In the genomic region with DNA sequence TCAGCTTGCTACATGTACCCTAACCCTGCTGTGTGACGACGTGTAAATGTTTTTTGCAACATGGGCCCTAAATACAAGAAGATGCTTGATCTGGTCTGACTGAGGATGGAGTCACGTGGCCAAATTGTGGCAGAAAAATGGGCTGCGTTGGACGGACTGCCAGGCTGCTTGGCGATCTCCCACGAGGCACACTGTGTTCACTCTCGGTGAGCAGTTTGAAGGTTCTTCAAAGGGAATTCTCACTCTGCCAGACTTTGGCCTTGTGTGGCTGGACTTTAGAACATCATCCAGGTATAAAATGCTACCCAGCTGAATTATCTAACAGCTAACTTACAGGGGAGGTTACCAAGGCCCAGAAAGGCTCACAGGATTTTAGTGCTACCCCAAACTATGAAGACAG, we compare ENCODE assay signal across 28 cellular contexts.
DNase-seq lines count a peak whose midpoint lies in the region; ATAC-seq and TF ChIP-seq lines count a peak whose summit lies in the region.
"Had no signal": no experiment of that assay in that cellular context is flagged by ENCODE, and none has a peak within 500 bp of the region (broad histone marks: within the 10 kb centered on the region; RNA-seq: fewer than 3 reads in every experiment).

No MANE protein-coding gene starts in this region.

- intact Hi-C loops in activated CD8-positive, alpha-beta T cell treated with anti-CD3 and anti-CD28 coated beads for 36 hours (cut with micrococcal nuclease) = loop anchor here (5.0 to 10.0 kb wide), 2 partner anchors 37 to 189 kb away; no protein-coding TSS in a partner anchor

- POLR2A ChIA-PET in activated CD8-positive, alpha-beta T cell treated with anti-CD3 and anti-CD28 coated beads, Interleukin-2, amount 10 ng/mL, durations not matched to agents 7 days and 5 days (lab: Charles Lee) = no interaction called here
- POLR2A ChIA-PET in activated CD8-positive, alpha-beta T cell treated with anti-CD3 and anti-CD28 coated beads for 36 hours (lab: Charles Lee) = no interaction called here

- H3K27ac Mint-ChIP-seq in activated CD8-positive, alpha-beta T cell treated with anti-CD3 and anti-CD28 coated beads, Interleukin-2, amount 10 ng/mL, durations not matched to agents 7 days and 5 days = peak overlapping the region; percentile 44
- no peak overlapping the region for H3K27ac Mint-ChIP-seq in activated CD8-positive, alpha-beta T cell treated with anti-CD3 and anti-CD28 coated beads for 36 hours
- peak overlapping the region in 1 of 2 donors; percentile 74 for H3K27ac Mint-ChIP-seq in effector memory CD8-positive, alpha-beta T cell
- peak overlapping the region; percentile 24 for H3K27ac Mint-ChIP-seq in stimulated activated effector memory CD8-positive, alpha-beta T cell treated with anti-CD3 and anti-CD28 coated beads, Interleukin-12 subunit alpha, Interleukin-12 subunit beta, amount 100 ng/mL, for 72 hours
- H3K27ac Mint-ChIP-seq in endothelial cell (ENCODE audit: unreplicated experiment) = no peak overlapping the region
- H3K27ac Mint-ChIP-seq in activated naive CD8-positive, alpha-beta T cell treated with anti-CD3 and anti-CD28 coated beads, Interleukin-2, amount 50 U/mL, for 24 hours = no peak overlapping the region
- H3K27ac Mint-ChIP-seq: activated B cell treated with CpG ODN at 0.5 μM for 24 hours; activated naive CD4-positive, alpha-beta T cell treated with anti-CD3 and anti-CD28 coated beads, Interleukin-2, amount 50 U/mL, for 24 hours; activated T-helper 2 cell treated with anti-CD3 and anti-CD28 coated beads, Interferon-gamma antibody, Interleukin-2, Interleukin-4, amounts not matched to agents 10 μg/mL and 5 μg/mL and 100 μg/mL, durations not matched to agents 14 hours and 24 hours and 36 hours; mesothelial cell of epicardium had no signal

- H3K9me3 Mint-ChIP-seq in activated CD8-positive, alpha-beta T cell treated with anti-CD3 and anti-CD28 coated beads, Interleukin-2, amount 10 ng/mL, durations not matched to agents 7 days and 5 days (ENCODE audit: insufficient read depth) = no peaks in the 10 kb centered on the region
- no peaks in the 10 kb centered on the region for H3K9me3 Mint-ChIP-seq in activated CD8-positive, alpha-beta T cell treated with anti-CD3 and anti-CD28 coated beads for 36 hours
- H3K9me3 Mint-ChIP-seq in effector memory CD8-positive, alpha-beta T cell = no peaks in the 10 kb centered on the region
- no peaks in the 10 kb centered on the region for H3K9me3 Mint-ChIP-seq in stimulated activated effector memory CD8-positive, alpha-beta T cell treated with anti-CD3 and anti-CD28 coated beads, Interleukin-12 subunit alpha, Interleukin-12 subunit beta, amount 100 ng/mL, for 72 hours
- H3K9me3 Mint-ChIP-seq in endothelial cell (ENCODE audit: unreplicated experiment) = no peaks in the 10 kb centered on the region
- no peaks in the 10 kb centered on the region for H3K9me3 Mint-ChIP-seq in activated naive CD8-positive, alpha-beta T cell treated with anti-CD3 and anti-CD28 coated beads, Interleukin-2, amount 50 U/mL, for 24 hours
- H3K9me3 Mint-ChIP-seq: activated B cell treated with CpG ODN at 0.5 μM for 24 hours; activated naive CD4-positive, alpha-beta T cell treated with anti-CD3 and anti-CD28 coated beads, Interleukin-2, amount 50 U/mL, for 24 hours; activated T-helper 2 cell treated with anti-CD3 and anti-CD28 coated beads, Interferon-gamma antibody, Interleukin-2, Interleukin-4, amounts not matched to agents 10 μg/mL and 5 μg/mL and 100 μg/mL, durations not matched to agents 14 hours and 24 hours and 36 hours; CD4-positive, CD25-positive, alpha-beta regulatory T cell; mesothelial cell of epicardium; naive B cell had no signal

- DNase-seq in activated CD8-positive, alpha-beta T cell treated with anti-CD3 and anti-CD28 coated beads, Interleukin-2, amount 10 ng/mL, durations not matched to agents 7 days and 5 days = no peak
- no peak for DNase-seq in activated CD8-positive, alpha-beta T cell treated with anti-CD3 and anti-CD28 coated beads for 36 hours
- no peak for DNase-seq in effector memory CD8-positive, alpha-beta T cell
- peak; percentile 24 for DNase-seq in medulla oblongata (ENCODE audit: extremely low spot score)
- no peak for DNase-seq in stimulated activated effector memory CD8-positive, alpha-beta T cell treated with anti-CD3 and anti-CD28 coated beads, Interleukin-12 subunit alpha, Interleukin-12 subunit beta, amount 100 ng/mL, for 72 hours (ENCODE audit: low spot score in 2 of 2)
- no peak for DNase-seq in endothelial cell (ENCODE audit: low spot score)
- no peak for DNase-seq in activated naive CD8-positive, alpha-beta T cell treated with anti-CD3 and anti-CD28 coated beads, Interleukin-2, amount 50 U/mL, for 24 hours
- DNase-seq in NCI-H2107 (lab: John Stamatoyannopoulos, UW) = no peak
- DNase-seq: activated B cell treated with CpG ODN at 0.5 μM for 24 hours; activated CD4-positive, alpha-beta T cell treated with anti-CD3 and anti-CD28 coated beads, Interleukin-2, amount 50 U/mL, for 48 hours; CD4-positive, CD25-positive, alpha-beta regulatory T cell; DMS 273 treated with DMSO at 0.1 percent for 48 hours; EL; glutamatergic neuron; islet precursor cell; KG1; left ventricle myocardium inferior; MM.1S; naive B cell; NCI-H1417; NCI-H2081; NCI-H2227 treated with DMSO at 0.1 percent for 48 hours; NCI-H526; OCI-M1; stimulated activated naive CD4-positive, alpha-beta T cell treated with Interleukin-2 at 50 U/mL for 16 hours had no signal

- ATAC-seq in activated CD8-positive, alpha-beta T cell treated with anti-CD3 and anti-CD28 coated beads, Interleukin-2, amount 10 ng/mL, durations not matched to agents 7 days and 5 days = no peak
- ATAC-seq in activated CD8-positive, alpha-beta T cell treated with anti-CD3 and anti-CD28 coated beads for 36 hours = no peak
- no peak for ATAC-seq in effector memory CD8-positive, alpha-beta T cell (replicated peaks)
- no peak for ATAC-seq in stimulated activated effector memory CD8-positive, alpha-beta T cell treated with anti-CD3 and anti-CD28 coated beads, Interleukin-12 subunit alpha, Interleukin-12 subunit beta, amount 100 ng/mL, for 72 hours
- ATAC-seq in activated naive CD8-positive, alpha-beta T cell treated with anti-CD3 and anti-CD28 coated beads, Interleukin-2, amount 50 U/mL, for 24 hours = no peak

- CTCF ChIA-PET in activated CD8-positive, alpha-beta T cell treated with anti-CD3 and anti-CD28 coated beads, Interleukin-2, amount 10 ng/mL, durations not matched to agents 7 days and 5 days (lab: Charles Lee) = interaction anchor here (1.3 to 3.8 kb wide), 5 partner anchors 15 to 189 kb away, joined by 3 to 17 read pairs (median 4); no protein-coding TSS in a partner anchor
- CTCF ChIA-PET in activated CD8-positive, alpha-beta T cell treated with anti-CD3 and anti-CD28 coated beads for 36 hours (lab: Charles Lee) = interaction anchor here (1.1 to 4.5 kb wide), 4 partner anchors 18 to 190 kb away, joined by 4 to 26 read pairs (median 18); partner anchors contain the start of gene ORAI1

- no peak for TF ChIP-seq CTCF in activated CD8-positive, alpha-beta T cell treated with anti-CD3 and anti-CD28 coated beads for 36 hours (IDR thresholded peaks at IDR 0.05)
- TF ChIP-seq CTCF in endothelial cell (IDR thresholded peaks at IDR 0.05; ENCODE audit: unreplicated experiment) = no peak

- no peak overlapping the region for H3K4me3 Mint-ChIP-seq in activated CD8-positive, alpha-beta T cell treated with anti-CD3 and anti-CD28 coated beads, Interleukin-2, amount 10 ng/mL, durations not matched to agents 7 days and 5 days
- no peak overlapping the region for H3K4me3 Mint-ChIP-seq in activated CD8-positive, alpha-beta T cell treated with anti-CD3 and anti-CD28 coated beads for 36 hours
- peak overlapping the region; percentile 5 to 18 for H3K4me3 Mint-ChIP-seq in effector memory CD8-positive, alpha-beta T cell
- no peak overlapping the region for H3K4me3 Mint-ChIP-seq in stimulated activated effector memory CD8-positive, alpha-beta T cell treated with anti-CD3 and anti-CD28 coated beads, Interleukin-12 subunit alpha, Interleukin-12 subunit beta, amount 100 ng/mL, for 72 hours
- no peak overlapping the region for H3K4me3 Mint-ChIP-seq in endothelial cell (ENCODE audit: unreplicated experiment)
- H3K4me3 Mint-ChIP-seq in activated naive CD8-positive, alpha-beta T cell treated with anti-CD3 and anti-CD28 coated beads, Interleukin-2, amount 50 U/mL, for 24 hours = no peak overlapping the region
- H3K4me3 Mint-ChIP-seq: activated B cell treated with CpG ODN at 0.5 μM for 24 hours; activated naive CD4-positive, alpha-beta T cell treated with anti-CD3 and anti-CD28 coated beads, Interleukin-2, amount 50 U/mL, for 24 hours; CD4-positive, CD25-positive, alpha-beta regulatory T cell; mesothelial cell of epicardium had no signal

- peaks cover 54% of the 10 kb centered on the region for H3K4me1 Mint-ChIP-seq in activated CD8-positive, alpha-beta T cell treated with anti-CD3 and anti-CD28 coated beads, Interleukin-2, amount 10 ng/mL, durations not matched to agents 7 days and 5 days (ENCODE audit: low read depth)
- peaks cover 17% of the 10 kb centered on the region for H3K4me1 Mint-ChIP-seq in activated CD8-positive, alpha-beta T cell treated with anti-CD3 and anti-CD28 coated beads for 36 hours (ENCODE audit: low read depth)
- peaks cover 17 to 18% of the 10 kb centered on the region in 2 donors for H3K4me1 Mint-ChIP-seq in effector memory CD8-positive, alpha-beta T cell (ENCODE audit: low read depth in 2 of 2)
- peaks cover 27% of the 10 kb centered on the region for H3K4me1 Mint-ChIP-seq in stimulated activated effector memory CD8-positive, alpha-beta T cell treated with anti-CD3 and anti-CD28 coated beads, Interleukin-12 subunit alpha, Interleukin-12 subunit beta, amount 100 ng/mL, for 72 hours
- peaks cover 5% of the 10 kb centered on the region for H3K4me1 Mint-ChIP-seq in endothelial cell (ENCODE audit: unreplicated experiment)
- peaks cover 15% of the 10 kb centered on the region for H3K4me1 Mint-ChIP-seq in activated naive CD8-positive, alpha-beta T cell treated with anti-CD3 and anti-CD28 coated beads, Interleukin-2, amount 50 U/mL, for 24 hours

- H3K27me3 Mint-ChIP-seq in activated CD8-positive, alpha-beta T cell treated with anti-CD3 and anti-CD28 coated beads, Interleukin-2, amount 10 ng/mL, durations not matched to agents 7 days and 5 days (ENCODE audit: low read depth) = no peaks in the 10 kb centered on the region
- H3K27me3 Mint-ChIP-seq in activated CD8-positive, alpha-beta T cell treated with anti-CD3 and anti-CD28 coated beads for 36 hours = no peaks in the 10 kb centered on the region
- no peaks in the 10 kb centered on the region for H3K27me3 Mint-ChIP-seq in effector memory CD8-positive, alpha-beta T cell
- peaks cover 2% of the 10 kb centered on the region for H3K27me3 Mint-ChIP-seq in endothelial cell (ENCODE audit: unreplicated experiment)
- no peaks in the 10 kb centered on the region for H3K27me3 Mint-ChIP-seq in activated naive CD8-positive, alpha-beta T cell treated with anti-CD3 and anti-CD28 coated beads, Interleukin-2, amount 50 U/mL, for 24 hours
- H3K27me3 Mint-ChIP-seq: activated B cell treated with CpG ODN at 0.5 μM for 24 hours; activated naive CD4-positive, alpha-beta T cell treated with anti-CD3 and anti-CD28 coated beads, Interleukin-2, amount 50 U/mL, for 24 hours; CD4-positive, CD25-positive, alpha-beta regulatory T cell; naive B cell had no signal

- H3K36me3 Mint-ChIP-seq in activated CD8-positive, alpha-beta T cell treated with anti-CD3 and anti-CD28 coated beads, Interleukin-2, amount 10 ng/mL, durations not matched to agents 7 days and 5 days (ENCODE audit: low read depth) = peaks cover 33% of the 10 kb centered on the region
- H3K36me3 Mint-ChIP-seq in activated CD8-positive, alpha-beta T cell treated with anti-CD3 and anti-CD28 coated beads for 36 hours (ENCODE audit: low read depth) = peaks cover 7% of the 10 kb centered on the region
- peaks cover 15% of the 10 kb centered on the region for H3K36me3 Mint-ChIP-seq in effector memory CD8-positive, alpha-beta T cell (ENCODE audit: insufficient read depth)
- H3K36me3 Mint-ChIP-seq in stimulated activated effector memory CD8-positive, alpha-beta T cell treated with anti-CD3 and anti-CD28 coated beads, Interleukin-12 subunit alpha, Interleukin-12 subunit beta, amount 100 ng/mL, for 72 hours = peaks cover 49% of the 10 kb centered on the region
- H3K36me3 Mint-ChIP-seq in endothelial cell (ENCODE audit: low read depth, unreplicated experiment) = peaks cover 4% of the 10 kb centered on the region
- H3K36me3 Mint-ChIP-seq in activated naive CD8-positive, alpha-beta T cell treated with anti-CD3 and anti-CD28 coated beads, Interleukin-2, amount 50 U/mL, for 24 hours (ENCODE audit: low read depth) = peaks cover 3% of the 10 kb centered on the region
- H3K36me3 Mint-ChIP-seq: activated naive CD4-positive, alpha-beta T cell treated with anti-CD3 and anti-CD28 coated beads, Interleukin-2, amount 50 U/mL, for 24 hours had no signal

Comparison
In these comparisons a context has a peak if more than half of its experiments do, and no peak if none do; other contexts are left out.
1. H3K27ac Mint-ChIP-seq: peak in activated CD8-positive, alpha-beta T cell treated with anti-CD3 and anti-CD28 coated beads, Interleukin-2, amount 10 ng/mL, durations not matched to agents 7 days and 5 days (single experiment) and stimulated activated effector memory CD8-positive, alpha-beta T cell treated with anti-CD3 and anti-CD28 coated beads, Interleukin-12 subunit alpha, Interleukin-12 subunit beta, amount 100 ng/mL, for 72 hours (single experiment); none in activated CD8-positive, alpha-beta T cell treated with anti-CD3 and anti-CD28 coated beads for 36 hours (single experiment), endothelial cell (single experiment) and activated naive CD8-positive, alpha-beta T cell treated with anti-CD3 and anti-CD28 coated beads, Interleukin-2, amount 50 U/mL, for 24 hours (single experiment).
2. H3K4me3 Mint-ChIP-seq: peak in effector memory CD8-positive, alpha-beta T cell (2 of 2); none in activated CD8-positive, alpha-beta T cell treated with anti-CD3 and anti-CD28 coated beads, Interleukin-2, amount 10 ng/mL, durations not matched to agents 7 days and 5 days (single experiment), activated CD8-positive, alpha-beta T cell treated with anti-CD3 and anti-CD28 coated beads for 36 hours (single experiment), stimulated activated effector memory CD8-positive, alpha-beta T cell treated with anti-CD3 and anti-CD28 coated beads, Interleukin-12 subunit alpha, Interleukin-12 subunit beta, amount 100 ng/mL, for 72 hours (single experiment), endothelial cell (single experiment) and activated naive CD8-positive, alpha-beta T cell treated with anti-CD3 and anti-CD28 coated beads, Interleukin-2, amount 50 U/mL, for 24 hours (single experiment).